In the genomic region with DNA sequence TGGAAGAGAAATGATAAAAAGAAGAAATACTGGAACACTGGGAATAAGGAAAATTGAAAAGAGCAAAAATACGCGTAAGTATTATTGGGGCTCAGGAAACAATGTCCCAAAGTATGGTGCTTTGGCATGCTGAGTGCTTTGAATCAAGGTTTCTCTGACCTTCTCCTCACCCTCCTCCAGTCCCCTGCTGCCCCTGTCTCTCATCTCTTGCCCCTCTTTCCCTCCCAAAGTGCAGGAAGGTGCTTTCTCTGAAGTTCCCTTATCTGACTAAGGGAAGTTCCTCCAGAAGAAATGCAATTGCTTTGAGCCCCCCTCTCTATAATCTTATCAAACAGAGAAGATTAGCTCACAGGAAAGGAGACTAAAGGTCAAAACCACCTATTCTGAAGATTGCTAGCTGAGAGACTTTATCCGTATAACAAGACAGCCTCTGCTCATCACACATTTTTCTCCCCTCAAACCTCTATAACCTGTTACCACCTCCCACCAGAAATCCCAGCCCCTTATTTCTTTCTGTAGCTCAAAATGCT, we compare ENCODE assay signal across 19 cellular contexts.
DNase-seq lines count a peak whose midpoint lies in the region; ATAC-seq, FAIRE-seq and TF ChIP-seq lines count a peak whose summit lies in the region.
"Had no signal": no experiment of that assay in that cellular context is flagged by ENCODE, and none has a peak within 500 bp of the region (broad histone marks: within the 10 kb centered on the region; RNA-seq: fewer than 3 reads in every experiment).

No MANE protein-coding gene starts in this region.

- peak; percentile 23 for ATAC-seq in activated CD8-positive, alpha-beta memory T cell treated with anti-CD3 and anti-CD28 coated beads, Interleukin-2, amount 10 ng/mL, durations not matched to agents 7 days and 5 days
- ATAC-seq in GM21825 (IDR thresholded peaks at IDR 0.05; ENCODE audit: unreplicated experiment) (no peak), GM19023 (IDR thresholded peaks at IDR 0.05; ENCODE audit: unreplicated experiment) (no peak)
- ATAC-seq: activated CD4-positive, CD25-positive, alpha-beta regulatory T cell treated with anti-CD3 and anti-CD28 coated beads, Interleukin-2, amount 50 U/mL, for 24 hours; HepG2 had no signal

- no peaks in the 10 kb centered on the region for H3K9me3 Mint-ChIP-seq in activated CD8-positive, alpha-beta memory T cell treated with anti-CD3 and anti-CD28 coated beads, Interleukin-2, amount 10 ng/mL, durations not matched to agents 7 days and 5 days (ENCODE audit: low read depth)
- H3K9me3 Mint-ChIP-seq in astrocyte (ENCODE audit: unreplicated experiment), result no peaks in the 10 kb centered on the region

- peak overlapping the region; percentile 81 for H3K27ac Mint-ChIP-seq in activated CD8-positive, alpha-beta memory T cell treated with anti-CD3 and anti-CD28 coated beads, Interleukin-2, amount 10 ng/mL, durations not matched to agents 7 days and 5 days
- peak overlapping the region; percentile 96 for H3K27ac Mint-ChIP-seq in astrocyte (ENCODE audit: unreplicated experiment)

- H3K9me3 ChIP-seq in astrocyte (ENCODE audit: insufficient read depth, low read depth, low read length), result no peaks in the 10 kb centered on the region
- H3K9me3 ChIP-seq in osteoblast (ENCODE audit: low read depth, low read length), result no peaks in the 10 kb centered on the region
- H3K9me3 ChIP-seq: uterus had no signal

- CTCF ChIA-PET in activated CD8-positive, alpha-beta memory T cell treated with anti-CD3 and anti-CD28 coated beads, Interleukin-2, amount 10 ng/mL, durations not matched to agents 7 days and 5 days (lab: Charles Lee), result no interaction called here

- TF ChIP-seq CTCF in astrocyte (IDR thresholded peaks at IDR 0.05; ENCODE audit: insufficient read depth, low read depth, low read length) (no peak), osteoblast (IDR thresholded peaks at IDR 0.05; ENCODE audit: extremely low read depth, low read depth, low read length) (no peak)

- no peaks in the 10 kb centered on the region for H3K27me3 Mint-ChIP-seq in activated CD8-positive, alpha-beta memory T cell treated with anti-CD3 and anti-CD28 coated beads, Interleukin-2, amount 10 ng/mL, durations not matched to agents 7 days and 5 days
- H3K27me3 Mint-ChIP-seq in astrocyte (ENCODE audit: low read depth, unreplicated experiment), result no peaks in the 10 kb centered on the region

- no peak overlapping the region for H2AFZ ChIP-seq in astrocyte (ENCODE audit: low read depth, low read length)
- peak overlapping the region; percentile 16 for H2AFZ ChIP-seq in osteoblast (ENCODE audit: low read length)

- H4K20me1 ChIP-seq in astrocyte (ENCODE audit: insufficient read depth, low read length), result no peaks in the 10 kb centered on the region
- H4K20me1 ChIP-seq in osteoblast (ENCODE audit: insufficient read depth, low read length), result no peaks in the 10 kb centered on the region

- H3K4me1 ChIP-seq in astrocyte (ENCODE audit: insufficient read depth, low read length) (no peaks in the 10 kb centered on the region), osteoblast (ENCODE audit: insufficient read depth, low read length) (peaks cover 27% of the 10 kb centered on the region)
- H3K4me1 ChIP-seq: uterus had no signal

- H3K4me2 ChIP-seq in astrocyte (ENCODE audit: low read length), result no peak overlapping the region
- peak overlapping the region; percentile 2 for H3K4me2 ChIP-seq in osteoblast (ENCODE audit: insufficient read depth, low read length)

- DNase-seq in activated CD8-positive, alpha-beta memory T cell treated with anti-CD3 and anti-CD28 coated beads, Interleukin-2, amount 10 ng/mL, durations not matched to agents 7 days and 5 days, result no peak
- no peak for DNase-seq in activated CD8-positive, alpha-beta memory T cell treated with anti-CD3 and anti-CD28 coated beads, Interleukin-2, amount 50 U/mL, for 4 hours
- DNase-seq in NCI-H82 treated with DMSO at 0.1 percent for 48 hours (lab: John Stamatoyannopoulos, UW; ENCODE audit: unreplicated experiment) (peak; percentile 59), astrocyte (ENCODE audit: low read depth) (no peak), osteoblast (ENCODE audit: insufficient read length, low spot score, missing footprints) (no peak), NCI-H446 treated with DMSO at 0.1 percent for 48 hours (lab: John Stamatoyannopoulos, UW) (no peak)
- DNase-seq: activated gamma-delta T cell treated with Interleukin-2 at 50 U/mL for 16 hours, DMS79, H7, NCI-H187, NCI-H774, posterior cingulate gyrus, uterus had no signal

- H3K27me3 ChIP-seq in astrocyte (ENCODE audit: insufficient read depth, low read length) (no peaks in the 10 kb centered on the region), osteoblast (ENCODE audit: insufficient read depth, low read length) (no peaks in the 10 kb centered on the region)
- H3K27me3 ChIP-seq: uterus had no signal

- peak overlapping the region; percentile 52 for H3K4me3 Mint-ChIP-seq in activated CD8-positive, alpha-beta memory T cell treated with anti-CD3 and anti-CD28 coated beads, Interleukin-2, amount 10 ng/mL, durations not matched to agents 7 days and 5 days
- H3K4me3 Mint-ChIP-seq in astrocyte (ENCODE audit: unreplicated experiment), result peak overlapping the region; percentile 72

- no peak for FAIRE-seq in astrocyte (lab: Jason Lieb, UNC)
- FAIRE-seq: colon, GM12891, HepG2 had no signal

- H3K27ac ChIP-seq in astrocyte (ENCODE audit: low read depth, low read length), result no peak overlapping the region
- no peak overlapping the region for H3K27ac ChIP-seq in osteoblast (ENCODE audit: low read depth, low read length)
- H3K27ac ChIP-seq: uterus had no signal

- H3K36me3 Mint-ChIP-seq in activated CD8-positive, alpha-beta memory T cell treated with anti-CD3 and anti-CD28 coated beads, Interleukin-2, amount 10 ng/mL, durations not matched to agents 7 days and 5 days, result peaks cover 9% of the 10 kb centered on the region
- peaks cover 2% of the 10 kb centered on the region for H3K36me3 Mint-ChIP-seq in astrocyte (ENCODE audit: low read depth, unreplicated experiment)

- peaks cover 23% of the 10 kb centered on the region for H3K4me1 Mint-ChIP-seq in activated CD8-positive, alpha-beta memory T cell treated with anti-CD3 and anti-CD28 coated beads, Interleukin-2, amount 10 ng/mL, durations not matched to agents 7 days and 5 days
- peaks cover 18% of the 10 kb centered on the region for H3K4me1 Mint-ChIP-seq in astrocyte (ENCODE audit: low read depth, unreplicated experiment)

- H3K4me3 ChIP-seq in astrocyte (ENCODE audit: insufficient read depth, low read depth, low read length), result no peak overlapping the region
- H3K4me3 ChIP-seq in osteoblast (ENCODE audit: insufficient read depth, low read length), result no peak overlapping the region
- H3K4me3 ChIP-seq: uterus had no signal

- no peak overlapping the region for H3K9ac ChIP-seq in astrocyte (ENCODE audit: low read length)

- H3K36me3 ChIP-seq in astrocyte (ENCODE audit: insufficient read depth, low read length) (no peaks in the 10 kb centered on the region), osteoblast (ENCODE audit: insufficient read depth, low read length) (no peaks in the 10 kb centered on the region)
- H3K36me3 ChIP-seq: uterus had no signal

- H3K79me2 ChIP-seq in astrocyte (ENCODE audit: insufficient read depth, low read length) (no peaks in the 10 kb centered on the region), osteoblast (ENCODE audit: insufficient read depth, low read length) (no peaks in the 10 kb centered on the region)
